ENCODE assay signal across 8 cellular contexts in the genomic region with DNA sequence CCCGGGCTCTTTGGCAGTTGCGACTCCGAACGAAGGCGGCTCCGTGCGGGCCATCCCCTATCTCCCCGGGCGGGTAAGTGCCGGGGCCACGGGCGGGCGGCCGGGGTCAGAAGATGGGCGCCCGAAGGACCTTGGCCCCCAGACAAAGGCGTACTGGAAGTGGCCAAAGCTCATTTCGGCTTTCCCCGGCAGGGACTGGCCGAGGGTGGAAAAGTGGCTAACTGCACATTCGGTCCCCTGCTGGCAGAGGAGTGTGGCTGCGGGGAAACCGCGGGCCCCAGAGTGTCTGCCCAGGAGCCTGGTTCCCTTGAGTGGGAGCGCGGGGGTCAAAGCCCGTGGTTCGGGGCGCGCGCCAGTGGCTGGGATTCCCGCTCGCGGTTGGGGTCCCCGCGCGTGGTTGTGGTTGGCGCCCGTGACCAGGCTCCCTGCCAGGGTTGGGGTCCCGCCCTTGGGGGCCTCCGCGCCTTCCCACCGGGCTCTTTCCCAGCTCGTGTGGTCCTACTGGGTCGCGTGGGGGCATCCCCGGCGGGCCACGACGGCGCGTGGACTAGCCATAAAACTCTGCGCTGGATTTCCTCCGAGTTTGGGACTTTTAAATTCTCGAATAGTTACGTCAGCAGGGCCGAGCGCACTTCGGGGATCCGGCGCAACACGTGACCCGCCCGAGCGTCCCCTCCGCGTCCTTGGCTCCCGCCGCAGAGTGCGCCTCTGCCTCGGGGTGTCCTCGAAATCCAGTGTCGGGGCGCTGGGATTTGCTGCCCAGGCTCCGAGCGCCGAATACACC.
DNase-seq lines count a peak whose midpoint lies in the region; ATAC-seq, FAIRE-seq and TF ChIP-seq lines count a peak whose summit lies in the region.

No MANE protein-coding gene starts in this region.

- DNase-seq in Calu3 (peak; percentile 74), H54 (ENCODE audit: insufficient read length, low spot score) (peak; percentile 54), SHP77 (lab: John Stamatoyannopoulos, UW) (peak; percentile 54 to 72), erythroblast (lab: John Stamatoyannopoulos, UW) (peak; percentile 16 to 20), mucosa of gallbladder (ENCODE audit: low spot score) (peak; percentile 78), Ammon's horn (ENCODE audit: low spot score) (no peak), NCI-H1436 treated with DMSO at 0.1 percent for 48 hours (lab: John Stamatoyannopoulos, UW) (no peak)

- peaks cover 28% of the 10 kb centered on the region for H3K4me1 Mint-ChIP-seq in Calu3 (ENCODE audit: low read depth, unreplicated experiment)

- ATAC-seq in GM18517 (IDR thresholded peaks at IDR 0.05; ENCODE audit: unreplicated experiment), result no peak

- H3K36me3 Mint-ChIP-seq in Calu3 (ENCODE audit: insufficient read depth, unreplicated experiment), result peaks cover 24% of the 10 kb centered on the region

- TF ChIP-seq POLR2A in H54 (IDR thresholded peaks at IDR 0.05; ENCODE audit: low read depth, low read length) (no peak), erythroblast (IDR thresholded peaks at IDR 0.05; ENCODE audit: low read length) (no peak)

- H3K4me3 Mint-ChIP-seq in Calu3 (ENCODE audit: low read depth, unreplicated experiment), result peak overlapping the region; percentile 84

- H3K9me3 Mint-ChIP-seq in Calu3 (ENCODE audit: low read depth, unreplicated experiment), result no peaks in the 10 kb centered on the region

- H3K27me3 Mint-ChIP-seq in Calu3 (ENCODE audit: unreplicated experiment), result no peaks in the 10 kb centered on the region

- BruUV-seq in Calu3 (replicated peaks; lab: Mats Ljungman, UMichigan), result TSS peak; percentile 69

- H3K27ac Mint-ChIP-seq in Calu3 (ENCODE audit: unreplicated experiment), result peak overlapping the region; percentile 76

- TF ChIP-seq CTCF in Calu3 (IDR thresholded peaks at IDR 0.05; ENCODE audit: unreplicated experiment), result peak; percentile 54

- CTCF ChIA-PET in Calu3 (lab: Charles Lee), result interaction anchor here (0.5 to 1.7 kb wide), 6 partner anchors 18 to 61 kb away, joined by 3 to 14 read pairs (median 6); no protein-coding TSS in a partner anchor

- FAIRE-seq in H54 (lab: Jason Lieb, UNC), result no peak

- intact Hi-C loops in Calu3 (cut with micrococcal nuclease; ENCODE audit: unreplicated experiment), result loop anchor here (2.0 kb wide), 1 partner anchor 59 kb away; no protein-coding TSS in a partner anchor

Comparison
In these comparisons a context has a peak if more than half of its experiments do, and no peak if none do; other contexts are left out.
1. DNase-seq: peak in Calu3 (single experiment), H54 (single experiment), SHP77 (2 of 2), erythroblast (2 of 2) and mucosa of gallbladder (single experiment); none in Ammon's horn (single experiment) and NCI-H1436 treated with DMSO at 0.1 percent for 48 hours (single experiment).